ENCODE assay signal across 15 cellular contexts in the genomic region with DNA sequence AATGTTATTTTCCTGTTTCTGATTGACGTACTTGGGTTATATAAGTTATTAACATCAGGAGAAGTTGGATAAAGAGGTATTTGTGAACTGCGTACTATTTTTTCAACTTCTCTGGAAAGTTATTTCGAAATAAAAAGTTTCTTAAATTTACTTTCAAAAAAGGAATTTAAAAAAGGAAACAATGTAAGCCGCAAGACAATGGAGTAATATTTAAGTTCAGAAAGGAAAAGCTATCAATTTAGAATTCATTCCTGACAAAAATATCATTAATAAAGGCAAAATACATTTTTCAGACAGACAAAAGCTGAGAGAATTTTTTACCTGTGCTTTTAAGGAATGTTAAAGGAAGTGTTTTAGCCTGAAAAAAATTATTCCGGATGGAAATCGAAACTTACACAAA. TPM values are rescaled to one million over a fixed set of nuclear protein-coding genes. Genes with fewer than 3 reads are reported as not detected.
DNase-seq lines count a peak whose midpoint lies in the region; ATAC-seq, FAIRE-seq and TF ChIP-seq lines count a peak whose summit lies in the region.
"Had no signal": no experiment of that assay in that cellular context is flagged by ENCODE, and none has a peak within 500 bp of the region (broad histone marks: within the 10 kb centered on the region; RNA-seq: fewer than 3 reads in every experiment).

No MANE protein-coding gene starts in this region.

- H3K27ac ChIP-seq in neutrophil, result peak overlapping the region; percentile 79
- H3K27ac ChIP-seq: GM23248 had no signal

- BruUV-seq in Calu3 (replicated peaks; lab: Mats Ljungman, UMichigan), result no TSS peak

- POLR2A ChIA-PET in naive thymus-derived CD8-positive, alpha-beta T cell (lab: Charles Lee), result no interaction called here

- H3K27me3 Mint-ChIP-seq in CD14-positive monocyte (ENCODE audit: low read depth in 3 of 3) (no peaks in the 10 kb centered on the region), Calu3 (ENCODE audit: unreplicated experiment) (no peaks in the 10 kb centered on the region), HFFc6 (ENCODE audit: insufficient read depth) (peaks cover 2% of the 10 kb centered on the region; the same call in 1 of the 2 replicates)
- no peaks in the 10 kb centered on the region for H3K27me3 Mint-ChIP-seq in naive thymus-derived CD8-positive, alpha-beta T cell
- H3K27me3 Mint-ChIP-seq: CD4-positive, CD25-positive, alpha-beta regulatory T cell had no signal

- intact Hi-C loops in CD14-positive monocyte (cut with micrococcal nuclease), result no loop called here
- intact Hi-C loops in Calu3 (cut with micrococcal nuclease; ENCODE audit: unreplicated experiment), result no loop called here

- H3K36me3 ChIP-seq in neutrophil, result no peaks in the 10 kb centered on the region

- H3K27ac Mint-ChIP-seq in CD14-positive monocyte (peak overlapping the region in 6 of 7 donors; percentile 19 to 84 (median 78)), Calu3 (ENCODE audit: unreplicated experiment) (no peak overlapping the region), HFFc6 (no peak overlapping the region)
- no peak overlapping the region for H3K27ac Mint-ChIP-seq in naive thymus-derived CD8-positive, alpha-beta T cell

- CTCF ChIA-PET in Calu3 (lab: Charles Lee), result no interaction called here

- no peaks in the 10 kb centered on the region for H3K9me3 ChIP-seq in neutrophil

- no peak for ATAC-seq in naive thymus-derived CD8-positive, alpha-beta T cell

- H3K4me1 Mint-ChIP-seq in CD14-positive monocyte (peaks cover 51% of the 10 kb centered on the region), Calu3 (ENCODE audit: low read depth, unreplicated experiment) (peaks cover 18% of the 10 kb centered on the region), HFFc6 (ENCODE audit: low read depth) (peaks cover 58% of the 10 kb centered on the region)
- H3K4me1 Mint-ChIP-seq in naive thymus-derived CD8-positive, alpha-beta T cell, result peaks cover 14 to 42% (median 23%) of the 10 kb centered on the region in 4 donors

- peaks cover 88 to 93% of the 10 kb centered on the region in 2 experiments for H3K4me1 ChIP-seq in neutrophil (ENCODE audit: control insufficient read depth in 1 of 2, insufficient read depth in 1 of 2, low read depth in 1 of 2, low read length in 1 of 2)

- H3K36me3 Mint-ChIP-seq in CD14-positive monocyte (peaks cover 17 to 40% of the 10 kb centered on the region in 2 donors), Calu3 (ENCODE audit: insufficient read depth, unreplicated experiment) (peaks cover 26% of the 10 kb centered on the region), HFFc6 (ENCODE audit: low read depth) (peaks cover 49% of the 10 kb centered on the region)
- peaks cover 13 to 41% (median 30%) of the 10 kb centered on the region in 3 donors for H3K36me3 Mint-ChIP-seq in naive thymus-derived CD8-positive, alpha-beta T cell

- DNase-seq in CD14-positive monocyte (ENCODE audit: low spot score), result no peak
- DNase-seq in Calu3, result no peak
- DNase-seq in HFFc6, result no peak
- no peak for DNase-seq in naive thymus-derived CD8-positive, alpha-beta T cell
- DNase-seq in GDM1 (lab: John Stamatoyannopoulos, UW), result no peak
- DNase-seq: CD4-positive, CD25-positive, alpha-beta regulatory T cell; DMS79 treated with DMSO at 0.1 percent for 48 hours; EL; GF-D8; GM23248; H7; IMR-90; KG1 had no signal

- H3K27me3 ChIP-seq in neutrophil, result no peaks in the 10 kb centered on the region

- peaks cover 5 to 12% (median 7%) of the 10 kb centered on the region in 7 donors for H3K9me3 Mint-ChIP-seq in CD14-positive monocyte
- H3K9me3 Mint-ChIP-seq in Calu3 (ENCODE audit: low read depth, unreplicated experiment), result peaks cover 7% of the 10 kb centered on the region
- peaks cover 11% of the 10 kb centered on the region for H3K9me3 Mint-ChIP-seq in HFFc6
- H3K9me3 Mint-ChIP-seq in naive thymus-derived CD8-positive, alpha-beta T cell, result peaks cover 0 to 29% (median 12%) of the 10 kb centered on the region in 9 donors

- FAIRE-seq in colon (lab: Jason Lieb, UNC), result peak; percentile 66

- H3K4me3 Mint-ChIP-seq in CD14-positive monocyte, result peak overlapping the region in 1 of 2 donors; percentile 77
- H3K4me3 Mint-ChIP-seq in Calu3 (ENCODE audit: low read depth, unreplicated experiment), result peak overlapping the region; percentile 51
- H3K4me3 Mint-ChIP-seq in HFFc6, result no peak overlapping the region
- H3K4me3 Mint-ChIP-seq in naive thymus-derived CD8-positive, alpha-beta T cell, result no peak overlapping the region
- H3K4me3 Mint-ChIP-seq: CD4-positive, CD25-positive, alpha-beta regulatory T cell had no signal

- TF ChIP-seq CTCF in CD14-positive monocyte (IDR thresholded peaks at IDR 0.05) (no peak), Calu3 (IDR thresholded peaks at IDR 0.05; ENCODE audit: unreplicated experiment) (no peak), neutrophil (IDR thresholded peaks at IDR 0.05) (no peak), HFFc6 (IDR thresholded peaks at IDR 0.05) (no peak)

- peak overlapping the region; percentile 32 to 38 for H3K4me3 ChIP-seq in neutrophil (ENCODE audit: low read depth in 1 of 2, low read length in 1 of 2)
- H3K4me3 ChIP-seq: GM23248 had no signal

RNA-seq across cellular contexts. Expression of a gene that starts 47.7 kb away (rescaled TPM):
- polyA plus RNA-seq in CD14-positive monocyte, result 100 to 1,000 TPM; 202 to 258 TPM
- total RNA-seq in Calu3 (2022), result 149 and 157 TPM in 2 replicates
- 100 to 1,000 TPM; 133 to 144 (median 136) TPM for total RNA-seq in HFFc6 (2021; fragmentation: NEBNext Ultra II Directional; extraction: Animal tissue kit (Norgen Biotek cat#: 25700))
- 10 to 100 TPM; 62.6 to 72.0 TPM for total RNA-seq in naive thymus-derived CD8-positive, alpha-beta T cell
- polyA plus RNA-seq in naive thymus-derived CD8-positive, alpha-beta T cell, result 10 to 100 TPM; 64.0 to 80.5 (median 66.6) TPM

Comparison
In these comparisons a context has a peak if more than half of its experiments do, and no peak if none do; other contexts are left out.
1. H3K27ac Mint-ChIP-seq: peak in CD14-positive monocyte (6 of 7); none in Calu3 (single experiment), HFFc6 (single experiment) and naive thymus-derived CD8-positive, alpha-beta T cell (0 of 10).